Comparison of ENCODE assay signal across 31 cellular contexts in the genomic region with DNA sequence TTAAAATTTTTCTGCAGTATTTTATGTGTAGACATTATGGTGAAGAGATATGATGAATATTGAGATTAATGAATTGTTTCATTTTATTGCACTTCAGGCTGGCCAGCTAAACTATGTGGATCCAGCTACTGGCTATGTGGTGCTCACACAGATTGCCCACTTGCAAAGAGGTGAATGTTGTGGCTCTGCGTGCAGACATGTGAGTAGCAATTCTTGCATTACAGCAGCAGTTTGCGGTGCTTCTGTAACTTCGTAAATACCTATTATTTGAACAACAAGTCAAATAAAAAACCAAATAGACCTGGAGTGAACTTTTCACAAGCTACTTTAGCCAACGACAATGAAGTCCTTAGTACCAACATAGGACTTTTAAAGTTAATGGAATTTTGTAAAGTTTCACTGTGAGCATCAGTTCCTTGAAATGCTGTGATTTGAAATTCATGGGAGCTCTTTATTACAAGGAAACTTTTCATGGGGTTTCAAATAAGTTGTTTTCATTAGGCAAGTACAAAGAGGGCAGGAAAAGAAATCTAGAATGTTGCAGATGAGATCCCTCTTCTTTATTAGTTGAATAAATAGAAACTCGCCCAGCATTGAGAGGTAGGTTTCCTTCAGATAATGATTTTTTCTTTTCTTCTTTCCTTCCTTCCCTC. TPM values are rescaled to one million over a fixed set of nuclear protein-coding genes. Genes with fewer than 3 reads are reported as not detected.
"Had no signal": no experiment of that assay in that cellular context is flagged by ENCODE, and none has a peak within 500 bp of the region (broad histone marks: within the 10 kb centered on the region; RNA-seq: fewer than 3 reads in every experiment).

No MANE protein-coding gene starts in this region.

- ATAC-seq: activated CD8-positive, alpha-beta T cell treated with anti-CD3 and anti-CD28 coated beads for 36 hours; activated naive CD8-positive, alpha-beta T cell treated with anti-CD3 and anti-CD28 coated beads, Interleukin-2, amount 50 U/mL, for 24 hours; activated T-cell treated with anti-CD3 and anti-CD28 coated beads, Interleukin-2, amount 50 U/mL, for 4 hours; body of pancreas; effector memory CD8-positive, alpha-beta T cell; gastroesophageal sphincter; WTC11 had no signal

- H3K9me3 ChIP-seq: adrenal gland, body of pancreas, esophagus squamous epithelium, gastroesophageal sphincter had no signal

- H3K36me3 ChIP-seq: adrenal gland, esophagus squamous epithelium, gastroesophageal sphincter had no signal

- H3K27ac ChIP-seq: adrenal gland, body of pancreas, esophagus squamous epithelium, gastroesophageal sphincter had no signal

- DNase-seq: activated CD4-positive, alpha-beta T cell treated with anti-CD3 and anti-CD28 coated beads for 1 hour; activated CD4-positive, alpha-beta T cell treated with anti-CD3 and anti-CD28 coated beads for 4 hours; activated CD4-positive, alpha-beta T cell treated with anti-CD3 and anti-CD28 coated beads, Interleukin-2, amount 10 ng/mL, durations not matched to agents 7 days and 5 days; activated CD4-positive, alpha-beta T cell treated with anti-CD3 and anti-CD28 coated beads, Interleukin-2, amount 50 U/mL, for 48 hours; activated CD8-positive, alpha-beta memory T cell treated with anti-CD3 and anti-CD28 coated beads for 24 hours; activated CD8-positive, alpha-beta T cell treated with anti-CD3 and anti-CD28 coated beads for 36 hours; activated effector memory CD4-positive, alpha-beta T cell treated with anti-CD3 and anti-CD28 coated beads, Interleukin-2, amount 50 U/mL, for 16 hours; activated naive CD4-positive, alpha-beta T cell treated with anti-CD3 and anti-CD28 coated beads for 36 hours; activated naive CD8-positive, alpha-beta T cell treated with anti-CD3 and anti-CD28 coated beads for 36 hours; activated naive CD8-positive, alpha-beta T cell treated with anti-CD3 and anti-CD28 coated beads, Interleukin-2, amount 50 U/mL, for 24 hours; activated T-cell treated with anti-CD3 and anti-CD28 coated beads, Interleukin-2, amount 50 U/mL, for 4 hours; adrenal gland; amygdala; aorta; body of pancreas; caudate nucleus; cortex of kidney; dermis blood vessel endothelial cell; effector CD4-positive, alpha-beta T cell; effector memory CD8-positive, alpha-beta T cell; erythroblast; esophagus squamous epithelium; foreskin melanocyte; head of caudate nucleus; T-helper 2 cell had no signal

- H3K4me3 ChIP-seq: adrenal gland, body of pancreas, esophagus squamous epithelium, gastroesophageal sphincter had no signal

RNA-seq across cellular contexts. Expression of a gene that starts 11.3 kb away (rescaled TPM):
- total RNA-seq: activated CD4-positive, alpha-beta T cell treated with anti-CD3 and anti-CD28 coated beads, Interleukin-2, amount 10 ng/mL, durations not matched to agents 7 days and 5 days; activated CD8-positive, alpha-beta T cell treated with anti-CD3 and anti-CD28 coated beads for 36 hours; activated naive CD4-positive, alpha-beta T cell treated with anti-CD3 and anti-CD28 coated beads for 36 hours; activated naive CD8-positive, alpha-beta T cell treated with anti-CD3 and anti-CD28 coated beads for 36 hours; activated T-cell treated with anti-CD3 and anti-CD28 coated beads, Interleukin-2, amount 50 U/mL, for 4 hours; body of pancreas; chondrocyte; dermis blood vessel endothelial cell; esophagus squamous epithelium; fibroblast of lung; fibroblast of villous mesenchyme; gastroesophageal sphincter; T-helper 1 cell treated with Interleukin-12 subunit alpha and Interleukin-12 subunit beta and Interleukin-4 antibody, amounts not matched to agents 30 ng/mL and 1 ng/mL, for 36 hours; WTC11 had no signal
